In genomic region chr6:54037277-54037779, GRCh38 we compare ENCODE assay signal across 1 cellular context.
TF ChIP-seq lines count a peak whose summit lies in the region.

No MANE protein-coding gene starts in this region.

TF ChIP-seq in GM23338, 12 proteins besides CTCF, POLR2A, EP300 and RAD21 (continued from another document):
- TF ChIP-seq ZNF462 (CRISPR knock-in tag; IDR thresholded peaks at IDR 0.05), result no peak
